ENCODE assay signal across 8 cellular contexts in the genomic region with DNA sequence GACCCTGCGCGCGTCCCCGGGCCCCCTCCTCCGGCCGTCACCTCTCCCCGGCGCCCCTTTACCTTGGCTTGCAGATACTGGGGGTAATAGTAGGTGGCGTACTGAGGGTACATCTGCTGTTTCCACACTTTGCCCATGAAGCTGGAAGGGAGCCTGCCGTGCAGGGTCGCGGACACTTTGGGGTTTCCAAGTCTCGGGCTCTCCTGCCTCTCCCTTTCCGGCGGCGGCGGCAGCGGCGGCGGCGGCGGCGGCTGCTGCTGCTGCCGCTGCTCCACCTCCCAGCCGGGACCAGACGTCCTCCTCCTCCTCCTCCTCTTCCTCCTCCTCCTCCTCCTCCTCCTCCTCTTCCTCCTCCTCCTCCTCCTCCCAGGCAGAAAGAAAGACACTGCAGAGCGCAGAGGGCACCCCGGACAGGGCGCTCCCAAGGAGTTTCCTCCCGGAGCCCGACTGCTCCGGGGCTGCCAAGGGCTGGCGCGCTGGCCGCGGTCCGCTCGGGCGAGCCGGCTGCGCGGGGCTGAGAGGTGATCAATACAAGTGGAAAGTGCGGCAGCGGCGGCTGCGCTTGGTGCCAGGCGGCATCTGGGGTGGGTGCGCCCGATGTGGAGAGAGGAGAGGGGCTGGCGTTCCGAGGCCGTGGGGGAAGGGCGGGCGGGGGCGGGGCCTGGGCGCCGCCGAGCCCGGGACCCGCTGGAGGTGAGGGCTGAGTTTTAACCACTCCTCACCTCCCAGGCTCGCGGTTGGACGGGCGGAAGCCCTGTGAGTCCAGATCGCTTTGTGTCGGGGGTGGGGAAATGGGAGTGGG. TPM values are rescaled to one million over a fixed set of nuclear protein-coding genes. Genes with fewer than 3 reads are reported as not detected.
DNase-seq lines count a peak whose midpoint lies in the region; ATAC-seq and TF ChIP-seq lines count a peak whose summit lies in the region.

RBMS1 (minus strand) TSS at position 581 of the 802 bp plus-strand sequence; CDS start at position 137, 444 bp downstream.

- peaks cover 7% of the 10 kb centered on the region for H3K36me3 Mint-ChIP-seq in activated T-cell treated with anti-CD3 and anti-CD28 coated beads, Interleukin-2, amount 50 U/mL, for 24 hours (ENCODE audit: low read depth)

- no peaks in the 10 kb centered on the region for H4K20me1 ChIP-seq in HCT116 (ENCODE audit: insufficient read depth)

- H3K9me3 ChIP-seq in HCT116 (ENCODE audit: control insufficient read depth in 1 of 2, insufficient read depth in 1 of 2, low read depth in 1 of 2, low read length in 2 of 2) (no peaks in the 10 kb centered on the region), NT2/D1 (ENCODE audit: insufficient read depth, low read length) (no peaks in the 10 kb centered on the region), esophagus muscularis mucosa (no peaks in the 10 kb centered on the region)

- no peaks in the 10 kb centered on the region for H3K27me3 ChIP-seq in HCT116 (ENCODE audit: insufficient read depth, low read length)
- no peaks in the 10 kb centered on the region for H3K27me3 ChIP-seq in NT2/D1 (ENCODE audit: insufficient read depth, insufficient read length)
- no peaks in the 10 kb centered on the region for H3K27me3 ChIP-seq in esophagus muscularis mucosa

- peaks cover 57% of the 10 kb centered on the region for H3K4me1 Mint-ChIP-seq in activated T-cell treated with anti-CD3 and anti-CD28 coated beads, Interleukin-2, amount 50 U/mL, for 24 hours (ENCODE audit: low read depth)

- ATAC-seq in HCT116 = peak; percentile 61

- H3K4me3 ChIP-seq in HCT116 (replicated peaks in 1 of 2; ENCODE audit: low read depth in 1 of 2, low read length in 2 of 2) = peak within 1 kb of the TSS; percentile 67 to 80
- peak within 1 kb of the TSS; percentile 80 for H3K4me3 ChIP-seq in NT2/D1 (ENCODE audit: insufficient read length, low read depth)
- H3K4me3 ChIP-seq in esophagus muscularis mucosa = peak within 1 kb of the TSS; percentile 81 to 95 (median 91)

- H3K27ac ChIP-seq in HCT116 (ENCODE audit: low read depth, low read length) (peak within 1 kb of the TSS; percentile 68), esophagus muscularis mucosa (replicated peaks in 1 of 4) (peak within 1 kb of the TSS; percentile 95 to 99 (median 98))

- TF ChIP-seq RAD21 in HCT116 (IDR thresholded peaks at IDR 0.05; ENCODE audit: low read depth) = no peak

- CTCF ChIA-PET in HCT116 (lab: Charles Lee) = no interaction called here

- H3K79me2 ChIP-seq in HCT116 (ENCODE audit: insufficient read depth, low read length) = no peaks in the 10 kb centered on the region; the same call in 1 of the 2 replicates

- no peaks in the 10 kb centered on the region for H3K27me3 Mint-ChIP-seq in activated T-cell treated with anti-CD3 and anti-CD28 coated beads, Interleukin-2, amount 50 U/mL, for 24 hours

- H2AFZ ChIP-seq in HCT116 (ENCODE audit: low read depth, low read length, poor library complexity, severe bottlenecking) = peak within 1 kb of the TSS; percentile 96

- DNase-seq in Ammon's horn (ENCODE audit: low spot score) = peak; percentile 9
- no peak for DNase-seq in HCT116 (ENCODE audit: low read depth, low spot score)
- DNase-seq in NT2/D1 (ENCODE audit: low read depth, low spot score) = peak; percentile 47
- DNase-seq in activated T-cell treated with anti-CD3 and anti-CD28 coated beads, Interleukin-2, amount 50 U/mL, for 24 hours = peak; percentile 76
- no peak for DNase-seq in esophagus muscularis mucosa (ENCODE audit: extremely low spot score)
- DNase-seq in myocyte (ENCODE audit: low read depth) = peak; percentile 72
- DNase-seq in stimulated activated naive CD4-positive, alpha-beta T cell (lab: John Stamatoyannopoulos, UW) = peak; percentile 40 to 74 (median 60)
- no peak for DNase-seq in G401 (ENCODE audit: low spot score)

- TF ChIP-seq POLR2A in HCT116 (IDR thresholded peaks at IDR 0.05; ENCODE audit: borderline replicate concordance, extremely low read depth, insufficient read depth, insufficient read length) (peak; percentile 46), esophagus muscularis mucosa (IDR thresholded peaks at IDR 0.05; ENCODE audit: low read depth) (no peak)

- peak within 1 kb of the TSS; percentile 90 for H3K4me3 Mint-ChIP-seq in activated T-cell treated with anti-CD3 and anti-CD28 coated beads, Interleukin-2, amount 50 U/mL, for 24 hours

- BruUV-seq in HCT116 (replicated peaks; lab: Mats Ljungman, UMichigan) = no TSS peak

- POLR2A ChIA-PET in HCT116 (lab: Charles Lee) = no interaction called here

- H3K9me3 Mint-ChIP-seq in activated T-cell treated with anti-CD3 and anti-CD28 coated beads, Interleukin-2, amount 50 U/mL, for 24 hours = no peaks in the 10 kb centered on the region

- under 1% methylated on average over 42 of the region's 66 CpGs for WGBS in esophagus muscularis mucosa

- no peaks in the 10 kb centered on the region for H3K36me3 ChIP-seq in HCT116 (ENCODE audit: control insufficient read depth in 1 of 2, insufficient read depth in 2 of 2, low read length in 2 of 2)
- no peaks in the 10 kb centered on the region for H3K36me3 ChIP-seq in NT2/D1 (ENCODE audit: insufficient read depth, insufficient read length, low read length)
- no peaks in the 10 kb centered on the region for H3K36me3 ChIP-seq in esophagus muscularis mucosa

- H3K4me1 ChIP-seq in HCT116 (ENCODE audit: control insufficient read depth in 1 of 2, insufficient read depth in 2 of 2, low read length in 2 of 2) (peaks cover 2 to 15% of the 10 kb centered on the region in 2 experiments; a peak in 3 of 4 replicates), NT2/D1 (ENCODE audit: insufficient read depth, insufficient read length) (no peaks in the 10 kb centered on the region), esophagus muscularis mucosa (peaks cover 7 to 44% (median 40%) of the 10 kb centered on the region in 4 donors)

- H3K9me2 ChIP-seq in HCT116 (ENCODE audit: insufficient read depth) = no peaks in the 10 kb centered on the region

- TF ChIP-seq EP300 in esophagus muscularis mucosa (IDR thresholded peaks at IDR 0.05) = no peak

- in situ Hi-C loops in G401 (cut with HindIII; ENCODE audit: low sequenced_read_pairs) = no loop called here

- peak within 1 kb of the TSS; percentile 93 for H3K27ac Mint-ChIP-seq in activated T-cell treated with anti-CD3 and anti-CD28 coated beads, Interleukin-2, amount 50 U/mL, for 24 hours

- RAD21 ChIA-PET in HCT116 (lab: Charles Lee; ENCODE audit: low non-redundant PET in 1 of 2, low total read pairs in 2 of 2, uncharacterized antibody in 2 of 2, unreplicated experiment in 2 of 2) = no interaction called here

- intact Hi-C loops in HCT116 (cut with micrococcal nuclease) = no loop called here
- intact Hi-C loops in esophagus muscularis mucosa (cut with DNase I) = loop anchor here (5.0 to 10.0 kb wide), 5 partner anchors 86 to 479 kb away; no protein-coding TSS in a partner anchor

- no peak for TF ChIP-seq CTCF in HCT116 (IDR thresholded peaks at IDR 0.05 in 2 of 3, conservative IDR thresholded peaks at IDR 0.05 in 1 of 3; ENCODE audit: borderline replicate concordance in 1 of 3, insufficient read depth in 1 of 3, low read depth in 2 of 3, low read length in 2 of 3)
- no peak for TF ChIP-seq CTCF in esophagus muscularis mucosa (IDR thresholded peaks at IDR 0.05)

- H3K9ac ChIP-seq in HCT116 (ENCODE audit: low read length) (peak within 1 kb of the TSS; percentile 66), NT2/D1 (ENCODE audit: insufficient read length, low read depth) (peak within 1 kb of the TSS; percentile 80)

- peak within 1 kb of the TSS; percentile 90 for H3K4me2 ChIP-seq in HCT116 (ENCODE audit: low read length)

TF ChIP-seq in HCT116, 20 proteins besides CTCF, POLR2A, EP300 and RAD21 (continues in another document):
- TF ChIP-seq SIN3A (IDR thresholded peaks at IDR 0.05; ENCODE audit: low read depth) (0 out of 2 replicates have a peak, but pooled peaks have one; percentile 38), ELF1 (IDR thresholded peaks at IDR 0.05; ENCODE audit: borderline replicate concordance, low read depth) (no peak), EZH2 (IDR thresholded peaks at IDR 0.05) (no peak), FOSL1 (IDR thresholded peaks at IDR 0.05; ENCODE audit: low read depth) (no peak), POLR2AphosphoS5 (IDR thresholded peaks at IDR 0.05; ENCODE audit: low read depth, low read length) (peak; percentile 39; the same call in 1 of the 2 replicates), CEBPB (IDR thresholded peaks at IDR 0.05; ENCODE audit: low read depth) (no peak), TCF7L2 (IDR thresholded peaks at IDR 0.05; ENCODE audit: borderline replicate concordance, extremely low read depth, insufficient read depth, insufficient read length) (peak; percentile 21)
- TF ChIP-seq, protein P1, sequence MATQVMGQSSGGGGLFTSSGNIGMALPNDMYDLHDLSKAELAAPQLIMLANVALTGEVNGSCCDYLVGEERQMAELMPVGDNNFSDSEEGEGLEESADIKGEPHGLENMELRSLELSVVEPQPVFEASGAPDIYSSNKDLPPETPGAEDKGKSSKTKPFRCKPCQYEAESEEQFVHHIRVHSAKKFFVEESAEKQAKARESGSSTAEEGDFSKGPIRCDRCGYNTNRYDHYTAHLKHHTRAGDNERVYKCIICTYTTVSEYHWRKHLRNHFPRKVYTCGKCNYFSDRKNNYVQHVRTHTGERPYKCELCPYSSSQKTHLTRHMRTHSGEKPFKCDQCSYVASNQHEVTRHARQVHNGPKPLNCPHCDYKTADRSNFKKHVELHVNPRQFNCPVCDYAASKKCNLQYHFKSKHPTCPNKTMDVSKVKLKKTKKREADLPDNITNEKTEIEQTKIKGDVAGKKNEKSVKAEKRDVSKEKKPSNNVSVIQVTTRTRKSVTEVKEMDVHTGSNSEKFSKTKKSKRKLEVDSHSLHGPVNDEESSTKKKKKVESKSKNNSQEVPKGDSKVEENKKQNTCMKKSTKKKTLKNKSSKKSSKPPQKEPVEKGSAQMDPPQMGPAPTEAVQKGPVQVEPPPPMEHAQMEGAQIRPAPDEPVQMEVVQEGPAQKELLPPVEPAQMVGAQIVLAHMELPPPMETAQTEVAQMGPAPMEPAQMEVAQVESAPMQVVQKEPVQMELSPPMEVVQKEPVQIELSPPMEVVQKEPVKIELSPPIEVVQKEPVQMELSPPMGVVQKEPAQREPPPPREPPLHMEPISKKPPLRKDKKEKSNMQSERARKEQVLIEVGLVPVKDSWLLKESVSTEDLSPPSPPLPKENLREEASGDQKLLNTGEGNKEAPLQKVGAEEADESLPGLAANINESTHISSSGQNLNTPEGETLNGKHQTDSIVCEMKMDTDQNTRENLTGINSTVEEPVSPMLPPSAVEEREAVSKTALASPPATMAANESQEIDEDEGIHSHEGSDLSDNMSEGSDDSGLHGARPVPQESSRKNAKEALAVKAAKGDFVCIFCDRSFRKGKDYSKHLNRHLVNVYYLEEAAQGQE (IDR thresholded peaks at IDR 0.05; ENCODE audit: low read depth) = no peak
- TF ChIP-seq, protein P2, sequence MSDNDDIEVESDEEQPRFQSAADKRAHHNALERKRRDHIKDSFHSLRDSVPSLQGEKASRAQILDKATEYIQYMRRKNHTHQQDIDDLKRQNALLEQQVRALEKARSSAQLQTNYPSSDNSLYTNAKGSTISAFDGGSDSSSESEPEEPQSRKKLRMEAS (IDR thresholded peaks at IDR 0.05) = no peak

RNA-seq across cellular contexts. Expression of gene RBMS1, which starts in this region (rescaled TPM):
- total RNA-seq in HCT116 (2021; ENCODE audit: unreplicated experiment) = 17.6 TPM
- 8.7 and 9.3 TPM in 2 replicates for polyA plus RNA-seq in HCT116 (2012)
- total RNA-seq in esophagus muscularis mucosa = 100 to 1,000 TPM in 1 of 4 donors, 10 to 100 TPM in 3; 86.8 to 116 (median 93.1) TPM
- total RNA-seq in myocyte = 48.5 and 67.5 TPM in 2 replicates
- 49.3 TPM for polyA plus RNA-seq in myocyte (2012)
- 8.3 and 13.7 TPM in 2 replicates for total RNA-seq in G401 (2014; rRNA removed; shearing (Covaris generic))

Comparison
In these comparisons a context has a peak if more than half of its experiments do, and no peak if none do; other contexts are left out.
1. DNase-seq: peak in Ammon's horn (single experiment), NT2/D1 (single experiment), activated T-cell treated with anti-CD3 and anti-CD28 coated beads, Interleukin-2, amount 50 U/mL, for 24 hours (single experiment), myocyte (single experiment) and stimulated activated naive CD4-positive, alpha-beta T cell (6 of 6); none in HCT116 (single experiment), esophagus muscularis mucosa (single experiment) and G401 (single experiment).
2. Peak in every context shown above with its lines, with median percentiles within 50 percentile points of each other: H3K4me3 ChIP-seq.